ENCODE assay signal across 23 cellular contexts in the genomic region with DNA sequence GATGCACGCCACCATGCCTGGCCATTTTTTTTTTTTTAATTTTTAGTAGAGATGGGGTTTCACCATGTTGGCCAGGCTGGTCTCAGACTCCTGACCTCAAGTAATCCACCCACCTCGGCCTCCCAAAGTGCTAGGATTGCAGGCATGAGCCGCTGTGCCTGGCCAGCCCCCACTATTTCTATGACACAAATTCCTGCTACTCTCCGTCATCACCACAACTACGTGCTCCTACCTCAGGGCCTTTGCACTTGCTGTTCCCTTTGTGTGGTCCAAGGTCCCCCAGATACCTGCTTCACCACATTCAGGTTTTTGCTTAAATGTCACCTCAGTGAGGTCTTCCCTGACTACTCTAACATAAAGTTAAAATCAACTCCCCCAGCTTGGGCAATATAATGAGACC.
"Had no signal": no experiment of that assay in that cellular context is flagged by ENCODE, and none has a peak within 500 bp of the region (broad histone marks: within the 10 kb centered on the region; RNA-seq: fewer than 3 reads in every experiment).

No MANE protein-coding gene starts in this region.

- H3K27me3 ChIP-seq: adrenal gland, breast epithelium, cardiac muscle cell, colonic mucosa, foreskin keratinocyte, gastrocnemius medialis, heart right ventricle had no signal

- H3K4me1 ChIP-seq: breast epithelium, colonic mucosa, foreskin keratinocyte had no signal

- H3K36me3 ChIP-seq: adrenal gland, breast epithelium, cardiac muscle cell, colonic mucosa, gastrocnemius medialis, heart right ventricle, WERI-Rb-1 had no signal

- H3K27ac Mint-ChIP-seq: activated B cell treated with CpG ODN at 0.5 μM for 24 hours; activated CD8-positive, alpha-beta T cell treated with anti-CD3 and anti-CD28 coated beads for 36 hours; activated naive CD4-positive, alpha-beta T cell treated with anti-CD3 and anti-CD28 coated beads for 36 hours; activated naive CD4-positive, alpha-beta T cell treated with anti-CD3 and anti-CD28 coated beads, Interleukin-2, amount 50 U/mL, for 24 hours; activated naive CD8-positive, alpha-beta T cell treated with anti-CD3 and anti-CD28 coated beads for 36 hours; activated naive CD8-positive, alpha-beta T cell treated with anti-CD3 and anti-CD28 coated beads, Interleukin-2, amount 50 U/mL, for 24 hours; activated T-helper 1 cell treated with anti-CD3 and anti-CD28 coated beads, Interleukin-12 subunit alpha, Interleukin-12 subunit beta, Interleukin-2, Interleukin-4 antibody, amounts not matched to agents 30 ng/mL and 10 ng/mL and 1 ng/mL, durations not matched to agents 14 hours and 24 hours and 36 hours; activated T-helper 2 cell treated with anti-CD3 and anti-CD28 coated beads, Interferon-gamma antibody, Interleukin-2, Interleukin-4, amounts not matched to agents 10 μg/mL and 5 μg/mL and 100 μg/mL, durations not matched to agents 14 hours and 24 hours and 36 hours; dendritic cell treated with granulocyte-macrophage colony-stimulating factor and Interleukin-4, amounts not matched to agents 40 ng/mL and 50 ng/mL, for 4 days; endodermal cell; T-helper 1 cell treated with Interleukin-12 subunit alpha and Interleukin-12 subunit beta and Interleukin-4 antibody, amounts not matched to agents 30 μg/mL and 1 μg/mL, for 36 hours; T-helper 2 cell treated with Interferon-gamma antibody and Interleukin-4, amounts not matched to agents 5 μg/mL and 100 μg/mL, for 36 hours had no signal

- H3K9me3 ChIP-seq: adrenal gland, breast epithelium, colonic mucosa, gastrocnemius medialis, heart right ventricle had no signal

- H3K4me3 ChIP-seq: adrenal gland, breast epithelium, cardiac muscle cell, colonic mucosa, dorsolateral prefrontal cortex, gastrocnemius medialis, heart right ventricle had no signal

- H3K36me3 Mint-ChIP-seq: activated naive CD4-positive, alpha-beta T cell treated with anti-CD3 and anti-CD28 coated beads, Interleukin-2, amount 50 U/mL, for 24 hours; activated naive CD8-positive, alpha-beta T cell treated with anti-CD3 and anti-CD28 coated beads for 36 hours; brain; T-cell had no signal

- H3K4me1 Mint-ChIP-seq: activated naive CD4-positive, alpha-beta T cell treated with anti-CD3 and anti-CD28 coated beads, Interleukin-2, amount 50 U/mL, for 24 hours; activated naive CD8-positive, alpha-beta T cell treated with anti-CD3 and anti-CD28 coated beads, Interleukin-2, amount 50 U/mL, for 24 hours; endodermal cell had no signal

- H3K4me3 Mint-ChIP-seq: activated B cell treated with CpG ODN at 0.5 μM for 24 hours; activated CD8-positive, alpha-beta T cell treated with anti-CD3 and anti-CD28 coated beads for 36 hours; activated naive CD4-positive, alpha-beta T cell treated with anti-CD3 and anti-CD28 coated beads for 36 hours; activated naive CD4-positive, alpha-beta T cell treated with anti-CD3 and anti-CD28 coated beads, Interleukin-2, amount 50 U/mL, for 24 hours; activated naive CD8-positive, alpha-beta T cell treated with anti-CD3 and anti-CD28 coated beads for 36 hours; activated naive CD8-positive, alpha-beta T cell treated with anti-CD3 and anti-CD28 coated beads, Interleukin-2, amount 50 U/mL, for 24 hours; activated T-helper 1 cell treated with anti-CD3 and anti-CD28 coated beads, Interleukin-12 subunit alpha, Interleukin-12 subunit beta, Interleukin-2, Interleukin-4 antibody, amounts not matched to agents 30 ng/mL and 10 ng/mL and 1 ng/mL, durations not matched to agents 14 hours and 24 hours and 36 hours; brain; dendritic cell treated with granulocyte-macrophage colony-stimulating factor and Interleukin-4, amounts not matched to agents 40 ng/mL and 50 ng/mL, for 4 days; endodermal cell; T-cell; T-helper 1 cell treated with Interleukin-12 subunit alpha and Interleukin-12 subunit beta and Interleukin-4 antibody, amounts not matched to agents 30 μg/mL and 1 μg/mL, for 36 hours; T-helper 2 cell treated with Interferon-gamma antibody and Interleukin-4, amounts not matched to agents 5 μg/mL and 100 μg/mL, for 36 hours had no signal

- H3K27ac ChIP-seq: adrenal gland, breast epithelium, cardiac muscle cell, colonic mucosa, foreskin keratinocyte, gastrocnemius medialis, heart right ventricle, WERI-Rb-1 had no signal

- DNase-seq: foreskin keratinocyte had no signal
